Comparison of ENCODE assay signal across 1 cellular context in the genomic region with DNA sequence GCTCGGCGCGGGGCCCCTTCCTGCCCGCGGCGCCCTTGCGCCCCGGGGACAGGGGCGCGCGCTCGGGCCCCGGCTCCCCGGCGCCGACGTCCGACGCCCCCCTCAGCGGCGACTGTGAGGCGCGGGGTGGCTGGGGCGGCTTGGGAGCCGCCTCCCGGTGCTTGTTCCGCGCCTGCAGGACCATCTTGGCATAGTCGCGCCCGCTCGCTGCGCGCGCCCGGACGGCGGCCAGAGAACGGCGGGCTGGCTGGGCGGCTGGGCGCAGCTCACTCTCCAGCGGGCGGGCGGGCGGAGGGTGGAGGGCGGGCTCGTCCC.
TF ChIP-seq lines count a peak whose summit lies in the region.

A gene (minus strand): TSS at position 275 of the 315 bp plus-strand sequence. CDS start 91 bp downstream, at position 184.

TF ChIP-seq in HepG2, 621 proteins besides CTCF, POLR2A, EP300 and RAD21 (continued from another document):
- TF ChIP-seq, protein P1, sequence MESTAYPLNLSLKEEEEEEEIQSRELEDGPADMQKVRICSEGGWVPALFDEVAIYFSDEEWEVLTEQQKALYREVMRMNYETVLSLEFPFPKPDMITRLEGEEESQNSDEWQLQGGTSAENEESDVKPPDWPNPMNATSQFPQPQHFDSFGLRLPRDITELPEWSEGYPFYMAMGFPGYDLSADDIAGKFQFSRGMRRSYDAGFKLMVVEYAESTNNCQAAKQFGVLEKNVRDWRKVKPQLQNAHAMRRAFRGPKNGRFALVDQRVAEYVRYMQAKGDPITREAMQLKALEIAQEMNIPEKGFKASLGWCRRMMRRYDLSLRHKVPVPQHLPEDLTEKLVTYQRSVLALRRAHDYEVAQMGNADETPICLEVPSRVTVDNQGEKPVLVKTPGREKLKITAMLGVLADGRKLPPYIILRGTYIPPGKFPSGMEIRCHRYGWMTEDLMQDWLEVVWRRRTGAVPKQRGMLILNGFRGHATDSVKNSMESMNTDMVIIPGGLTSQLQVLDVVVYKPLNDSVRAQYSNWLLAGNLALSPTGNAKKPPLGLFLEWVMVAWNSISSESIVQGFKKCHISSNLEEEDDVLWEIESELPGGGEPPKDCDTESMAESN (CRISPR knock-in tag; conservative IDR thresholded peaks at IDR 0.05) = 0 out of 2 replicates have a peak, but pooled peaks have one; percentile 7
- no peak for TF ChIP-seq MEIS2 (CRISPR knock-in tag; IDR thresholded peaks at IDR 0.05)
- no peak for TF ChIP-seq ZNF12 (CRISPR knock-in tag; IDR thresholded peaks at IDR 0.05)
- no peak for TF ChIP-seq SAFB2 (CRISPR knock-in tag; IDR thresholded peaks at IDR 0.05; ENCODE audit: borderline replicate concordance, low read depth)
- no peak for TF ChIP-seq IKZF4 (CRISPR knock-in tag; IDR thresholded peaks at IDR 0.05; ENCODE audit: borderline replicate concordance, low read depth, not compliant biosample characterization)
- TF ChIP-seq, protein P2, sequence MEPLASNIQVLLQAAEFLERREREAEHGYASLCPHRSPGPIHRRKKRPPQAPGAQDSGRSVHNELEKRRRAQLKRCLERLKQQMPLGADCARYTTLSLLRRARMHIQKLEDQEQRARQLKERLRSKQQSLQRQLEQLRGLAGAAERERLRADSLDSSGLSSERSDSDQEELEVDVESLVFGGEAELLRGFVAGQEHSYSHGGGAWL (CRISPR knock-in tag; IDR thresholded peaks at IDR 0.05) = no peak
- no peak for TF ChIP-seq RCOR2 (CRISPR knock-in tag; IDR thresholded peaks at IDR 0.05)
- TF ChIP-seq PHF8 (CRISPR knock-in tag; IDR thresholded peaks at IDR 0.05) = peak; percentile 60; the same call in 1 of the 2 replicates
- peak; percentile 10; the same call in 1 of the 2 replicates for TF ChIP-seq CCDC6 (CRISPR knock-in tag; IDR thresholded peaks at IDR 0.05)
- peak; percentile 1 for TF ChIP-seq HNRNPK (IDR thresholded peaks at IDR 0.05; ENCODE audit: low read depth, low read length, poor library complexity, severe bottlenecking)
- TF ChIP-seq SMAD9 (CRISPR knock-in tag; IDR thresholded peaks at IDR 0.05) = no peak
- TF ChIP-seq, protein P3, sequence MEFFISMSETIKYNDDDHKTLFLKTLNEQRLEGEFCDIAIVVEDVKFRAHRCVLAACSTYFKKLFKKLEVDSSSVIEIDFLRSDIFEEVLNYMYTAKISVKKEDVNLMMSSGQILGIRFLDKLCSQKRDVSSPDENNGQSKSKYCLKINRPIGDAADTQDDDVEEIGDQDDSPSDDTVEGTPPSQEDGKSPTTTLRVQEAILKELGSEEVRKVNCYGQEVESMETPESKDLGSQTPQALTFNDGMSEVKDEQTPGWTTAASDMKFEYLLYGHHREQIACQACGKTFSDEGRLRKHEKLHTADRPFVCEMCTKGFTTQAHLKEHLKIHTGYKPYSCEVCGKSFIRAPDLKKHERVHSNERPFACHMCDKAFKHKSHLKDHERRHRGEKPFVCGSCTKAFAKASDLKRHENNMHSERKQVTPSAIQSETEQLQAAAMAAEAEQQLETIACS (CRISPR knock-in tag; IDR thresholded peaks at IDR 0.05) = peak; percentile 74
- no peak for TF ChIP-seq FOXK2 (IDR thresholded peaks at IDR 0.05)
- TF ChIP-seq ZNF569 (CRISPR knock-in tag; IDR thresholded peaks at IDR 0.05; ENCODE audit: borderline replicate concordance) = no peak
- peak; percentile 74 for TF ChIP-seq RBFOX2 (IDR thresholded peaks at IDR 0.05; ENCODE audit: low read depth, low read length)
- TF ChIP-seq, protein P4, sequence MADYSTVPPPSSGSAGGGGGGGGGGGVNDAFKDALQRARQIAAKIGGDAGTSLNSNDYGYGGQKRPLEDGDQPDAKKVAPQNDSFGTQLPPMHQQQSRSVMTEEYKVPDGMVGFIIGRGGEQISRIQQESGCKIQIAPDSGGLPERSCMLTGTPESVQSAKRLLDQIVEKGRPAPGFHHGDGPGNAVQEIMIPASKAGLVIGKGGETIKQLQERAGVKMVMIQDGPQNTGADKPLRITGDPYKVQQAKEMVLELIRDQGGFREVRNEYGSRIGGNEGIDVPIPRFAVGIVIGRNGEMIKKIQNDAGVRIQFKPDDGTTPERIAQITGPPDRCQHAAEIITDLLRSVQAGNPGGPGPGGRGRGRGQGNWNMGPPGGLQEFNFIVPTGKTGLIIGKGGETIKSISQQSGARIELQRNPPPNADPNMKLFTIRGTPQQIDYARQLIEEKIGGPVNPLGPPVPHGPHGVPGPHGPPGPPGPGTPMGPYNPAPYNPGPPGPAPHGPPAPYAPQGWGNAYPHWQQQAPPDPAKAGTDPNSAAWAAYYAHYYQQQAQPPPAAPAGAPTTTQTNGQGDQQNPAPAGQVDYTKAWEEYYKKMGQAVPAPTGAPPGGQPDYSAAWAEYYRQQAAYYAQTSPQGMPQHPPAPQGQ (CRISPR knock-in tag; IDR thresholded peaks at IDR 0.05; ENCODE audit: borderline replicate concordance) = no peak
- TF ChIP-seq, protein P5, sequence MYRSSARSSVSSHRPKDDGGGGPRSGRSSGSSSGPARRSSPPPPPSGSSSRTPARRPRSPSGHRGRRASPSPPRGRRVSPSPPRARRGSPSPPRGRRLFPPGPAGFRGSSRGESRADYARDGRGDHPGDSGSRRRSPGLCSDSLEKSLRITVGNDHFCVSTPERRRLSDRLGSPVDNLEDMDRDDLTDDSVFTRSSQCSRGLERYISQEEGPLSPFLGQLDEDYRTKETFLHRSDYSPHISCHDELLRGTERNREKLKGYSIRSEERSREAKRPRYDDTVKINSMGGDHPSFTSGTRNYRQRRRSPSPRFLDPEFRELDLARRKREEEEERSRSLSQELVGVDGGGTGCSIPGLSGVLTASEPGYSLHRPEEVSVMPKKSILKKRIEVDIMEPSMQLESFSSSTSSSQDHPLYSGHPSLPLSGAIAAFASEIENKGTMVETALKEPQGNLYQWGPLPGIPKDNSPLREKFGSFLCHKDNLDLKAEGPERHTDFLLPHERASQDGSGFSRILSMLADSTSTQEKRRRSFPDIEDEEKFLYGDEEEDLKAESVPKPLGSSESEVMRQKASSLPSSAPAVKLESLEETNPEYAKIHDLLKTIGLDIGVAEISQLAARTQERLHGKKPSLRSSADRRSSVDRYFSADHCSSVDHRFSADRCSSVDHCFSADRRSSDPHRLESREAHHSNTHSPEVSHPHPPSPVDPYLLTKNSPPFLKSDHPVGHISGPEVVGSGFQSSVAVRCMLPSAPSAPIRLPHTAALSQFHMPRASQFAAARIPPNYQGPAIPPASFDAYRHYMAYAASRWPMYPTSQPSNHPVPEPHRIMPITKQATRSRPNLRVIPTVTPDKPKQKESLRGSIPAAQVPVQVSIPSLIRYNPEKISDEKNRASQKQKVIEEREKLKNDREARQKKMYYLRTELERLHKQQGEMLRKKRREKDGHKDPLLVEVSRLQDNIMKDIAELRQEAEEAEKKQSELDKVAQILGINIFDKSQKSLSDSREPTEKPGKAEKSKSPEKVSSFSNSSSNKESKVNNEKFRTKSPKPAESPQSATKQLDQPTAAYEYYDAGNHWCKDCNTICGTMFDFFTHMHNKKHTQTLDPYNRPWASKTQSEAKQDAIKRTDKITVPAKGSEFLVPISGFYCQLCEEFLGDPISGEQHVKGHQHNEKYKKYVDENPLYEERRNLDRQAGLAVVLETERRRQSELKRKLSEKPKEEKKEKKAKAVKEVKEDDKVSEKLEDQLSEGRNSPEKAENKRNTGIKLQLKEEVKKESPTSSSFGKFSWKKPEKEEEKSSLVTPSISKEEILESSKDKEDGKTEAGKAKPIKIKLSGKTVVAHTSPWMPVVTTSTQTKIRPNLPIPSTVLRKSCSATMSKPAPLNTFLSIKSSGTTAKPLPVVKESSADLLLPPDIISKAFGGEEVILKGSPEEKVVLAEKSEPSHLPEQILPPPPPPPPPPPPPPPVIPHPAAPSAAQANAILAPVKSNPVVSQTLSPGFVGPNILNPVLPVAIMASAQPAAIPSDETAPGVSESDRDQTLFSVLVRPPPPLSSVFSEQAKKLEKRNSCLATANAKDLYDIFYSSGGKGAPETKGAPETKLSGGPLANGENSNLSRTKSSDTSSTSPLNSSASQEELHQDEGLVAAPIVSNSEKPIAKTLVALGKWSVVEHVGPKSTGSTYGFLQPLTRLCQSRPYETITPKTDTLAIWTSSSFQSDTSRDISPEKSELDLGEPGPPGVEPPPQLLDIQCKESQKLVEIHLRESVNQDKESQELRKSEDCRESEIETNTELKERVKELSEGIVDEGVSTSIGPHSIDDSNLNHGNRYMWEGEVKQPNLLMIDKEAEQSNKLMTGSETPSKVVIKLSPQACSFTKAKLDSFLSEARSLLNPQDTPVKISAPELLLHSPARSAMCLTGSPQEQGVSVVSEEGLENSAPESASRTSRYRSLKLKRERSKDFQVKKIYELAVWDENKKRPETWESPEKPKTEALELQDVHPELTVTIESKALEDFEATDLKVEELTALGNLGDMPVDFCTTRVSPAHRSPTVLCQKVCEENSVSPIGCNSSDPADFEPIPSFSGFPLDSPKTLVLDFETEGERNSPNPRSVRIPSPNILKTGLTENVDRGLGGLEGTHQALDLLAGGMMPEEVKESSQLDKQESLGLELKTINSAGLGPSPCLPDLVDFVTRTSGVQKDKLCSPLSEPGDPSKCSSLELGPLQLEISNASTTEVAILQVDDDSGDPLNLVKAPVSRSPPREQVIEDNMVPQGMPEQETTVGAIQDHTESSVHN (CRISPR knock-in tag; IDR thresholded peaks at IDR 0.05) = no peak
- TF ChIP-seq TOPORS (CRISPR knock-in tag; IDR thresholded peaks at IDR 0.05) = no peak
- TF ChIP-seq, protein P6, sequence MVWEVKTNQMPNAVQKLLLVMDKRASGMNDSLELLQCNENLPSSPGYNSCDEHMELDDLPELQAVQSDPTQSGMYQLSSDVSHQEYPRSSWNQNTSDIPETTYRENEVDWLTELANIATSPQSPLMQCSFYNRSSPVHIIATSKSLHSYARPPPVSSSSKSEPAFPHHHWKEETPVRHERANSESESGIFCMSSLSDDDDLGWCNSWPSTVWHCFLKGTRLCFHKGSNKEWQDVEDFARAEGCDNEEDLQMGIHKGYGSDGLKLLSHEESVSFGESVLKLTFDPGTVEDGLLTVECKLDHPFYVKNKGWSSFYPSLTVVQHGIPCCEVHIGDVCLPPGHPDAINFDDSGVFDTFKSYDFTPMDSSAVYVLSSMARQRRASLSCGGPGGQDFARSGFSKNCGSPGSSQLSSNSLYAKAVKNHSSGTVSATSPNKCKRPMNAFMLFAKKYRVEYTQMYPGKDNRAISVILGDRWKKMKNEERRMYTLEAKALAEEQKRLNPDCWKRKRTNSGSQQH (CRISPR knock-in tag; IDR thresholded peaks at IDR 0.05; ENCODE audit: low read depth) = no peak
- no peak for TF ChIP-seq HNF4G (IDR thresholded peaks at IDR 0.05; ENCODE audit: borderline replicate concordance, low read depth, low read length)
- TF ChIP-seq HNF4G (CRISPR knock-in tag; IDR thresholded peaks at IDR 0.05; ENCODE audit: borderline replicate concordance, low read depth) = no peak
- no peak for TF ChIP-seq ZNF879 (CRISPR knock-in tag; IDR thresholded peaks at IDR 0.05)
- TF ChIP-seq, protein P7, sequence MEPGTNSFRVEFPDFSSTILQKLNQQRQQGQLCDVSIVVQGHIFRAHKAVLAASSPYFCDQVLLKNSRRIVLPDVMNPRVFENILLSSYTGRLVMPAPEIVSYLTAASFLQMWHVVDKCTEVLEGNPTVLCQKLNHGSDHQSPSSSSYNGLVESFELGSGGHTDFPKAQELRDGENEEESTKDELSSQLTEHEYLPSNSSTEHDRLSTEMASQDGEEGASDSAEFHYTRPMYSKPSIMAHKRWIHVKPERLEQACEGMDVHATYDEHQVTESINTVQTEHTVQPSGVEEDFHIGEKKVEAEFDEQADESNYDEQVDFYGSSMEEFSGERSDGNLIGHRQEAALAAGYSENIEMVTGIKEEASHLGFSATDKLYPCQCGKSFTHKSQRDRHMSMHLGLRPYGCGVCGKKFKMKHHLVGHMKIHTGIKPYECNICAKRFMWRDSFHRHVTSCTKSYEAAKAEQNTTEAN (CRISPR knock-in tag; conservative IDR thresholded peaks at IDR 0.05) = no peak
- no peak for TF ChIP-seq PHB2 (IDR thresholded peaks at IDR 0.05; ENCODE audit: partially characterized antibody)
- TF ChIP-seq, protein P8, sequence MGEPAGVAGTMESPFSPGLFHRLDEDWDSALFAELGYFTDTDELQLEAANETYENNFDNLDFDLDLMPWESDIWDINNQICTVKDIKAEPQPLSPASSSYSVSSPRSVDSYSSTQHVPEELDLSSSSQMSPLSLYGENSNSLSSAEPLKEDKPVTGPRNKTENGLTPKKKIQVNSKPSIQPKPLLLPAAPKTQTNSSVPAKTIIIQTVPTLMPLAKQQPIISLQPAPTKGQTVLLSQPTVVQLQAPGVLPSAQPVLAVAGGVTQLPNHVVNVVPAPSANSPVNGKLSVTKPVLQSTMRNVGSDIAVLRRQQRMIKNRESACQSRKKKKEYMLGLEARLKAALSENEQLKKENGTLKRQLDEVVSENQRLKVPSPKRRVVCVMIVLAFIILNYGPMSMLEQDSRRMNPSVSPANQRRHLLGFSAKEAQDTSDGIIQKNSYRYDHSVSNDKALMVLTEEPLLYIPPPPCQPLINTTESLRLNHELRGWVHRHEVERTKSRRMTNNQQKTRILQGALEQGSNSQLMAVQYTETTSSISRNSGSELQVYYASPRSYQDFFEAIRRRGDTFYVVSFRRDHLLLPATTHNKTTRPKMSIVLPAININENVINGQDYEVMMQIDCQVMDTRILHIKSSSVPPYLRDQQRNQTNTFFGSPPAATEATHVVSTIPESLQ (CRISPR knock-in tag; conservative IDR thresholded peaks at IDR 0.05) = no peak
- TF ChIP-seq ZC3H13 (CRISPR knock-in tag; IDR thresholded peaks at IDR 0.05) = no peak
